ENCODE assay signal across 9 cellular contexts in genomic region chr11:76823481-76824028, GRCh38. TPM values are rescaled to one million over a fixed set of nuclear protein-coding genes. Genes with fewer than 3 reads are reported as not detected.
A peak's percentile ranks its signal among the peaks of the same experiment; 100 is the strongest.
DNase-seq lines count a peak whose midpoint lies in the region; ATAC-seq and TF ChIP-seq lines count a peak whose summit lies in the region.
"Had no signal": no experiment of that assay in that cellular context is flagged by ENCODE, and none has a peak within 500 bp of the region (broad histone marks: within the 10 kb centered on the region; RNA-seq: fewer than 3 reads in every experiment).

No MANE protein-coding gene starts in this region.

- CTCF ChIA-PET in activated naive CD4-positive, alpha-beta T cell treated with anti-CD3 and anti-CD28 coated beads, Interleukin-2, amount 10 ng/mL, durations not matched to agents 7 days and 5 days (lab: Charles Lee), result interaction anchor here (0.9 to 1.7 kb wide), 3 partner anchors 12 to 96 kb away, joined by 3 to 10 read pairs (median 6); no protein-coding TSS in a partner anchor

- no peak for ATAC-seq in HG03175 (IDR thresholded peaks at IDR 0.05; ENCODE audit: unreplicated experiment)

- peaks cover 20% of the 10 kb centered on the region for H3K9me3 Mint-ChIP-seq in endothelial cell (ENCODE audit: unreplicated experiment)
- peaks cover 15% of the 10 kb centered on the region for H3K9me3 Mint-ChIP-seq in mesothelial cell of epicardium
- peaks cover 18% of the 10 kb centered on the region for H3K9me3 Mint-ChIP-seq in activated naive CD4-positive, alpha-beta T cell treated with anti-CD3 and anti-CD28 coated beads, Interleukin-2, amount 10 ng/mL, durations not matched to agents 7 days and 5 days

- H3K4me1 Mint-ChIP-seq in endothelial cell (ENCODE audit: unreplicated experiment) (peaks cover 30% of the 10 kb centered on the region), mesothelial cell of epicardium (peaks cover 13% of the 10 kb centered on the region)
- peaks cover 32% of the 10 kb centered on the region for H3K4me1 Mint-ChIP-seq in activated naive CD4-positive, alpha-beta T cell treated with anti-CD3 and anti-CD28 coated beads, Interleukin-2, amount 10 ng/mL, durations not matched to agents 7 days and 5 days

- peak overlapping the region; percentile 34 for H3K4me3 Mint-ChIP-seq in endothelial cell (ENCODE audit: unreplicated experiment)
- no peak overlapping the region for H3K4me3 Mint-ChIP-seq in mesothelial cell of epicardium
- no peak overlapping the region for H3K4me3 Mint-ChIP-seq in activated naive CD4-positive, alpha-beta T cell treated with anti-CD3 and anti-CD28 coated beads, Interleukin-2, amount 10 ng/mL, durations not matched to agents 7 days and 5 days

- H3K27ac Mint-ChIP-seq in endothelial cell (ENCODE audit: unreplicated experiment), result peak overlapping the region; percentile 99
- H3K27ac Mint-ChIP-seq in mesothelial cell of epicardium, result peak overlapping the region; percentile 41
- H3K27ac Mint-ChIP-seq in activated naive CD4-positive, alpha-beta T cell treated with anti-CD3 and anti-CD28 coated beads, Interleukin-2, amount 10 ng/mL, durations not matched to agents 7 days and 5 days, result no peak overlapping the region

- in situ Hi-C loops in G401 (cut with HindIII; ENCODE audit: low sequenced_read_pairs), result no loop called here

- TF ChIP-seq CTCF in endothelial cell (IDR thresholded peaks at IDR 0.05; ENCODE audit: unreplicated experiment), result no peak
- no peak for TF ChIP-seq CTCF in mesothelial cell of epicardium (IDR thresholded peaks at IDR 0.05; ENCODE audit: unreplicated experiment)

- H3K36me3 Mint-ChIP-seq in endothelial cell (ENCODE audit: low read depth, unreplicated experiment) (peaks cover 27% of the 10 kb centered on the region), mesothelial cell of epicardium (peaks cover 1% of the 10 kb centered on the region)
- peaks cover 7% of the 10 kb centered on the region for H3K36me3 Mint-ChIP-seq in activated naive CD4-positive, alpha-beta T cell treated with anti-CD3 and anti-CD28 coated beads, Interleukin-2, amount 10 ng/mL, durations not matched to agents 7 days and 5 days

- H3K27me3 Mint-ChIP-seq in endothelial cell (ENCODE audit: unreplicated experiment) (peaks cover 11% of the 10 kb centered on the region), mesothelial cell of epicardium (ENCODE audit: low read depth) (no peaks in the 10 kb centered on the region)
- H3K27me3 Mint-ChIP-seq in activated naive CD4-positive, alpha-beta T cell treated with anti-CD3 and anti-CD28 coated beads, Interleukin-2, amount 10 ng/mL, durations not matched to agents 7 days and 5 days, result peaks cover 27% of the 10 kb centered on the region

- DNase-seq in AG20443 (ENCODE audit: low spot score) (peak; percentile 55), NCI-H69 (lab: John Stamatoyannopoulos, UW) (peak; percentile 71), endothelial cell (ENCODE audit: low spot score) (peak; percentile 58), mesothelial cell of epicardium (ENCODE audit: low spot score in 2 of 2, unreplicated experiment in 2 of 2) (no peak), SHP77 treated with DMSO at 0.1 percent for 48 hours (lab: John Stamatoyannopoulos, UW) (no peak), G401 (ENCODE audit: low spot score) (no peak)
- no peak for DNase-seq in activated naive CD4-positive, alpha-beta T cell treated with anti-CD3 and anti-CD28 coated beads, Interleukin-2, amount 10 ng/mL, durations not matched to agents 7 days and 5 days
- DNase-seq: WERI-Rb-1 had no signal

RNA-seq across cellular contexts. Expression of gene ACER3, which starts 37.2 kb away (rescaled TPM):
- total RNA-seq in endothelial cell (ENCODE audit: unreplicated experiment) (17.3 TPM), mesothelial cell of epicardium (15.1 to 17.5 TPM (median 16.5 TPM) in 3 replicates)
- 26.2 and 45.7 TPM in 2 replicates for total RNA-seq in G401 (2014; rRNA removed; shearing (Covaris generic))

RNA-seq across cellular contexts. Expression of gene TSKU, which starts 40.4 kb away (rescaled TPM):
- total RNA-seq in endothelial cell (ENCODE audit: unreplicated experiment) (29.9 TPM), mesothelial cell of epicardium (39.3 to 43.7 TPM (median 42.8 TPM) in 3 replicates)
- total RNA-seq in G401 (2014; rRNA removed; shearing (Covaris generic)), result 15.3 and 22.9 TPM in 2 replicates

Comparison
In these comparisons a context has a peak if more than half of its experiments do, and no peak if none do; other contexts are left out.
1. DNase-seq: peak in AG20443 (single experiment), NCI-H69 (single experiment) and endothelial cell (single experiment); none in mesothelial cell of epicardium (0 of 2), SHP77 treated with DMSO at 0.1 percent for 48 hours (single experiment), activated naive CD4-positive, alpha-beta T cell treated with anti-CD3 and anti-CD28 coated beads, Interleukin-2, amount 10 ng/mL, durations not matched to agents 7 days and 5 days (single experiment) and G401 (single experiment).